ENCODE assay signal across 8 cellular contexts in genomic region chr19:50376166-50377050, GRCh38. TPM values are rescaled to one million over a fixed set of nuclear protein-coding genes. Genes with fewer than 3 reads are reported as not detected.
DNase-seq lines count a peak whose midpoint lies in the region; ATAC-seq and TF ChIP-seq lines count a peak whose summit lies in the region.

TSS of gene NR1H2 (plus strand) at chr19:50376457. CDS start at chr19:50377606, 1,149 bp downstream.

- H3K4me1 Mint-ChIP-seq in activated T-cell treated with anti-CD3 and anti-CD28 coated beads, Interleukin-2, amount 50 U/mL, for 24 hours (ENCODE audit: low read depth), result peaks cover 32% of the 10 kb centered on the region

- H3K36me3 Mint-ChIP-seq in activated T-cell treated with anti-CD3 and anti-CD28 coated beads, Interleukin-2, amount 50 U/mL, for 24 hours (ENCODE audit: low read depth), result peaks cover 50% of the 10 kb centered on the region

- no peaks in the 10 kb centered on the region for H3K9me3 Mint-ChIP-seq in activated T-cell treated with anti-CD3 and anti-CD28 coated beads, Interleukin-2, amount 50 U/mL, for 24 hours

- in situ Hi-C loops in KBM-7 (cut with MboI; ENCODE audit: low pct_unique_long_range_greater_than_20kb, low sequenced_read_pairs), result no loop called here

- H3K27me3 Mint-ChIP-seq in activated T-cell treated with anti-CD3 and anti-CD28 coated beads, Interleukin-2, amount 50 U/mL, for 24 hours, result no peaks in the 10 kb centered on the region

- WGBS in esophagus, 2 donors, result 1% methylated on average over 51 to 67 of the region's 67 CpGs

- no peaks in the 10 kb centered on the region for H3K27me3 ChIP-seq in esophagus (ENCODE audit: control insufficient read depth in 1 of 2, insufficient read depth in 2 of 2, low read length in 2 of 2)
- no peaks in the 10 kb centered on the region for H3K27me3 ChIP-seq in mucosa of stomach (ENCODE audit: control insufficient read depth, insufficient read depth, low read length)

- peak within 1 kb of the TSS; percentile 99 to 100 for H3K27ac ChIP-seq in esophagus (ENCODE audit: low read depth in 2 of 2, low read length in 1 of 2)

- peak within 1 kb of the TSS; percentile 100 for H3K27ac Mint-ChIP-seq in activated T-cell treated with anti-CD3 and anti-CD28 coated beads, Interleukin-2, amount 50 U/mL, for 24 hours

- H3K4me1 ChIP-seq in esophagus (ENCODE audit: control insufficient read depth in 2 of 2, insufficient read depth in 2 of 2, low read length in 1 of 2) (no peaks in the 10 kb centered on the region), mucosa of stomach (ENCODE audit: control insufficient read depth, insufficient read depth, low read length) (peaks cover 4% of the 10 kb centered on the region)

- DNase-seq in DMS 273 treated with DMSO at 0.1 percent for 48 hours (lab: John Stamatoyannopoulos, UW) (peak; percentile 89), KBM-7 (peak; percentile 96)
- peak; percentile 96 for DNase-seq in activated T-cell treated with anti-CD3 and anti-CD28 coated beads, Interleukin-2, amount 50 U/mL, for 24 hours
- peak; percentile 85 to 91 for DNase-seq in stimulated activated CD8-positive, alpha-beta memory T cell treated with anti-CD3 and anti-CD28 coated beads, Interleukin-7, amount 100 ng/mL, for 1 hour (ENCODE audit: low read depth in 2 of 2)

- H3K4me3 Mint-ChIP-seq in activated T-cell treated with anti-CD3 and anti-CD28 coated beads, Interleukin-2, amount 50 U/mL, for 24 hours, result peak within 1 kb of the TSS; percentile 98

- no peaks in the 10 kb centered on the region for H3K9me3 ChIP-seq in esophagus (ENCODE audit: control insufficient read depth in 2 of 2, insufficient read depth in 1 of 2, low read depth in 1 of 2, low read length in 1 of 2)
- H3K9me3 ChIP-seq in mucosa of stomach (ENCODE audit: control insufficient read depth, low read length), result no peaks in the 10 kb centered on the region

- peak; percentile 75 for ATAC-seq in GM21576 (IDR thresholded peaks at IDR 0.05; ENCODE audit: unreplicated experiment)

- H3K9ac ChIP-seq in mucosa of stomach (ENCODE audit: low read length), result peak within 1 kb of the TSS; percentile 98

- peaks cover 12 to 32% of the 10 kb centered on the region in 2 donors for H3K36me3 ChIP-seq in esophagus (ENCODE audit: control insufficient read depth in 2 of 2, insufficient read depth in 2 of 2, low read length in 1 of 2)
- H3K36me3 ChIP-seq in mucosa of stomach (ENCODE audit: control insufficient read depth, insufficient read depth, low read length), result peaks cover 22% of the 10 kb centered on the region

- H3K4me3 ChIP-seq in esophagus (ENCODE audit: low read depth in 1 of 2, low read length in 2 of 2) (peak within 1 kb of the TSS; percentile 85 to 92), mucosa of stomach (ENCODE audit: low read length) (peak within 1 kb of the TSS; percentile 99)

TF ChIP-seq in PFSK-1, 5 proteins besides CTCF, POLR2A, EP300 and RAD21:
- TF ChIP-seq TAF1 (IDR thresholded peaks at IDR 0.05; ENCODE audit: borderline replicate concordance, insufficient read depth, low read length) (peak; percentile 86; the same call in 1 of the 2 replicates), SIN3A (IDR thresholded peaks at IDR 0.05; ENCODE audit: borderline replicate concordance, insufficient read depth, low read length) (no peak; the same call in 1 of the 2 replicates), FOXP2 (optimal IDR thresholded peaks at IDR 0.05; ENCODE audit: borderline replicate concordance, extremely low read depth, extremely low read length, insufficient read depth) (peak; percentile 34), POLR2AphosphoS5 (IDR thresholded peaks at IDR 0.05; ENCODE audit: low read depth, low read length) (peak; percentile 86)
- TF ChIP-seq, protein P1, sequence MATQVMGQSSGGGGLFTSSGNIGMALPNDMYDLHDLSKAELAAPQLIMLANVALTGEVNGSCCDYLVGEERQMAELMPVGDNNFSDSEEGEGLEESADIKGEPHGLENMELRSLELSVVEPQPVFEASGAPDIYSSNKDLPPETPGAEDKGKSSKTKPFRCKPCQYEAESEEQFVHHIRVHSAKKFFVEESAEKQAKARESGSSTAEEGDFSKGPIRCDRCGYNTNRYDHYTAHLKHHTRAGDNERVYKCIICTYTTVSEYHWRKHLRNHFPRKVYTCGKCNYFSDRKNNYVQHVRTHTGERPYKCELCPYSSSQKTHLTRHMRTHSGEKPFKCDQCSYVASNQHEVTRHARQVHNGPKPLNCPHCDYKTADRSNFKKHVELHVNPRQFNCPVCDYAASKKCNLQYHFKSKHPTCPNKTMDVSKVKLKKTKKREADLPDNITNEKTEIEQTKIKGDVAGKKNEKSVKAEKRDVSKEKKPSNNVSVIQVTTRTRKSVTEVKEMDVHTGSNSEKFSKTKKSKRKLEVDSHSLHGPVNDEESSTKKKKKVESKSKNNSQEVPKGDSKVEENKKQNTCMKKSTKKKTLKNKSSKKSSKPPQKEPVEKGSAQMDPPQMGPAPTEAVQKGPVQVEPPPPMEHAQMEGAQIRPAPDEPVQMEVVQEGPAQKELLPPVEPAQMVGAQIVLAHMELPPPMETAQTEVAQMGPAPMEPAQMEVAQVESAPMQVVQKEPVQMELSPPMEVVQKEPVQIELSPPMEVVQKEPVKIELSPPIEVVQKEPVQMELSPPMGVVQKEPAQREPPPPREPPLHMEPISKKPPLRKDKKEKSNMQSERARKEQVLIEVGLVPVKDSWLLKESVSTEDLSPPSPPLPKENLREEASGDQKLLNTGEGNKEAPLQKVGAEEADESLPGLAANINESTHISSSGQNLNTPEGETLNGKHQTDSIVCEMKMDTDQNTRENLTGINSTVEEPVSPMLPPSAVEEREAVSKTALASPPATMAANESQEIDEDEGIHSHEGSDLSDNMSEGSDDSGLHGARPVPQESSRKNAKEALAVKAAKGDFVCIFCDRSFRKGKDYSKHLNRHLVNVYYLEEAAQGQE (IDR thresholded peaks at IDR 0.05; ENCODE audit: insufficient read depth in 1 of 2, low read depth in 2 of 2, low read length in 2 of 2), result peak in 1 of 2 experiments; percentile 41; a peak in 1 of 4 replicates
TF ChIP-seq in PFSK-1: peak in this region for 4.

RNA-seq across cellular contexts. Expression of gene NR1H2, which starts in this region (rescaled TPM):
- 90.5 TPM for polyA plus RNA-seq in PFSK-1 (2012; ENCODE audit: insufficient read length, low read depth)
- 10 to 100 TPM; 50.3 to 55.0 TPM for polyA plus RNA-seq in esophagus

Comparison
In these comparisons a context has a peak if more than half of its experiments do, and no peak if none do; other contexts are left out.
1. Peak in every context shown above with its lines: DNase-seq, ATAC-seq, H3K4me3 ChIP-seq and H3K27ac ChIP-seq.